In the genomic region with DNA sequence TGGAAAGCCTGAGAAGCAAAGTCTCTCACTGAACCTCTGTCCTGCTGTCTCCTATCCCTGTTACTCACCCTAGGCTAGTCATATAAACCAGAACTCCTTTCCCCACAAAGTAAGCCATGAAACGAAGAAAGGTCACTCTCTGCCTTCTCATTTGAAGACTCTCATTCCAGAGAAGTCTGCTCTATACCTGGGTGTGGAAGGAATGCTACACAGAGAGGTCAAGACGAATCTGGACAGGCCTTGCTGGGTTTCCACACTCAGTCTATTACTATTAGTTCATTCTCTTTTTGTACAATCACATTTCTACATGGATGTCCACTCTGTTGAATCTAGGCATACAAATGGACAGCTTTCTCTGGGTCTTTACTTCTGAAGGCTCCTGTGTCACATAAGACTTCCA, we compare ENCODE assay signal across 18 cellular contexts. TPM values are rescaled to one million over a fixed set of nuclear protein-coding genes. Genes with fewer than 3 reads are reported as not detected.
DNase-seq lines count a peak whose midpoint lies in the region; ATAC-seq and TF ChIP-seq lines count a peak whose summit lies in the region.
"Had no signal": no experiment of that assay in that cellular context is flagged by ENCODE, and none has a peak within 500 bp of the region (broad histone marks: within the 10 kb centered on the region; RNA-seq: fewer than 3 reads in every experiment).

No MANE protein-coding gene starts in this region.

- CTCF ChIA-PET in CD8-positive, alpha-beta T cell (lab: Charles Lee), result no interaction called here

- H3K27me3 ChIP-seq in CD4-positive, CD25-positive, alpha-beta regulatory T cell (ENCODE audit: control insufficient read depth, insufficient read depth, low read length), result no peaks in the 10 kb centered on the region
- H3K27me3 ChIP-seq in CD8-positive, alpha-beta T cell (ENCODE audit: insufficient read depth, low read length), result no peaks in the 10 kb centered on the region
- no peaks in the 10 kb centered on the region for H3K27me3 ChIP-seq in esophagus muscularis mucosa

- intact Hi-C loops in CD8-positive, alpha-beta T cell (cut with DNase I, micrococcal nuclease), result no loop called here
- intact Hi-C loops in esophagus muscularis mucosa (cut with DNase I), result no loop called here

- H3K4me3 Mint-ChIP-seq in CD4-positive, CD25-positive, alpha-beta regulatory T cell, result peak overlapping the region in 1 of 4 donors; percentile 76
- no peak overlapping the region for H3K4me3 Mint-ChIP-seq in CD8-positive, alpha-beta T cell
- no peak overlapping the region for H3K4me3 Mint-ChIP-seq in T-helper 17 cell
- H3K4me3 Mint-ChIP-seq: B cell had no signal

- peaks cover 16% of the 10 kb centered on the region for H3K27me3 Mint-ChIP-seq in CD4-positive, CD25-positive, alpha-beta regulatory T cell
- no peaks in the 10 kb centered on the region for H3K27me3 Mint-ChIP-seq in CD8-positive, alpha-beta T cell (ENCODE audit: low read depth)
- H3K27me3 Mint-ChIP-seq in T-helper 17 cell, result no peaks in the 10 kb centered on the region
- H3K27me3 Mint-ChIP-seq: B cell had no signal

- no peak for TF ChIP-seq EP300 in esophagus muscularis mucosa (IDR thresholded peaks at IDR 0.05)

- TF ChIP-seq CTCF in CD8-positive, alpha-beta T cell (IDR thresholded peaks at IDR 0.05), result no peak
- no peak for TF ChIP-seq CTCF in esophagus muscularis mucosa (IDR thresholded peaks at IDR 0.05)

- TF ChIP-seq POLR2A in esophagus muscularis mucosa (IDR thresholded peaks at IDR 0.05; ENCODE audit: low read depth), result no peak

- H3K36me3 ChIP-seq in CD4-positive, CD25-positive, alpha-beta regulatory T cell (ENCODE audit: control insufficient read depth, insufficient read depth, low read length), result no peaks in the 10 kb centered on the region
- H3K36me3 ChIP-seq in CD8-positive, alpha-beta T cell (ENCODE audit: insufficient read depth, low read length), result no peaks in the 10 kb centered on the region
- H3K36me3 ChIP-seq in esophagus muscularis mucosa, result no peaks in the 10 kb centered on the region

- H3K4me1 ChIP-seq in CD4-positive, CD25-positive, alpha-beta regulatory T cell (ENCODE audit: control insufficient read depth, insufficient read depth, low read length, poor library complexity, severe bottlenecking), result peaks cover 18% of the 10 kb centered on the region
- peaks cover 20% of the 10 kb centered on the region for H3K4me1 ChIP-seq in CD8-positive, alpha-beta T cell (ENCODE audit: insufficient read depth, low read length)
- H3K4me1 ChIP-seq in esophagus muscularis mucosa, result peaks cover 8 to 19% (median 12%) of the 10 kb centered on the region in 4 donors

- no peaks in the 10 kb centered on the region for H3K9me3 ChIP-seq in CD4-positive, CD25-positive, alpha-beta regulatory T cell (ENCODE audit: control insufficient read depth in 2 of 2, low read length in 2 of 2)
- H3K9me3 ChIP-seq in CD8-positive, alpha-beta T cell (ENCODE audit: low read length), result no peaks in the 10 kb centered on the region
- H3K9me3 ChIP-seq in T-helper 17 cell (ENCODE audit: control insufficient read depth, low read length, poor library complexity, severe bottlenecking) (no peaks in the 10 kb centered on the region), esophagus muscularis mucosa (no peaks in the 10 kb centered on the region)

- H3K27ac Mint-ChIP-seq in CD4-positive, CD25-positive, alpha-beta regulatory T cell, result peak overlapping the region in 2 of 3 donors; percentile 27 to 75
- H3K27ac Mint-ChIP-seq in CD8-positive, alpha-beta T cell, result peak overlapping the region; percentile 32
- H3K27ac Mint-ChIP-seq in T-helper 17 cell, result peak overlapping the region; percentile 80
- H3K27ac Mint-ChIP-seq: B cell had no signal

- no peaks in the 10 kb centered on the region for H3K9me3 Mint-ChIP-seq in CD4-positive, CD25-positive, alpha-beta regulatory T cell
- peaks cover 3% of the 10 kb centered on the region for H3K9me3 Mint-ChIP-seq in CD8-positive, alpha-beta T cell

- WGBS in esophagus muscularis mucosa, result 53% methylated on average over 2 of the region's 2 CpGs

- H3K27ac ChIP-seq in CD4-positive, CD25-positive, alpha-beta regulatory T cell (ENCODE audit: insufficient read depth, low read length, poor library complexity, severe bottlenecking), result no peak overlapping the region
- no peak overlapping the region for H3K27ac ChIP-seq in CD8-positive, alpha-beta T cell (ENCODE audit: low read depth, low read length)
- no peak overlapping the region for H3K27ac ChIP-seq in esophagus muscularis mucosa (replicated peaks in 1 of 4)
- H3K27ac ChIP-seq: HL-60, KMS-11, SK-N-MC had no signal

- DNase-seq in CD4-positive, CD25-positive, alpha-beta regulatory T cell, result no peak
- DNase-seq in CD8-positive, alpha-beta T cell, result no peak
- DNase-seq in T-helper 17 cell, result no peak
- peak; percentile 79 for DNase-seq in esophagus muscularis mucosa (ENCODE audit: extremely low spot score)
- DNase-seq in SW 1271 (lab: John Stamatoyannopoulos, UW), result no peak
- no peak for DNase-seq in retina
- DNase-seq in MV-4-11 (lab: John Stamatoyannopoulos, UW), result no peak
- DNase-seq: ACHN, DMS53, NCI-H1930, NCI-H2171, NCI-H774 had no signal

- peaks cover 16 to 44% (median 26%) of the 10 kb centered on the region in 4 donors for H3K4me1 Mint-ChIP-seq in CD4-positive, CD25-positive, alpha-beta regulatory T cell
- H3K4me1 Mint-ChIP-seq in CD8-positive, alpha-beta T cell (ENCODE audit: low read depth), result peaks cover 30% of the 10 kb centered on the region
- H3K4me1 Mint-ChIP-seq in T-helper 17 cell, result peaks cover 23% of the 10 kb centered on the region

- POLR2A ChIA-PET in CD8-positive, alpha-beta T cell (lab: Charles Lee), result no interaction called here

- no peaks in the 10 kb centered on the region for H3K36me3 Mint-ChIP-seq in CD4-positive, CD25-positive, alpha-beta regulatory T cell
- H3K36me3 Mint-ChIP-seq in CD8-positive, alpha-beta T cell, result peaks cover 18% of the 10 kb centered on the region
- H3K36me3 Mint-ChIP-seq in T-helper 17 cell (ENCODE audit: low read depth), result no peaks in the 10 kb centered on the region

- no peak for ATAC-seq in CD4-positive, CD25-positive, alpha-beta regulatory T cell (ENCODE audit: low read depth in 2 of 2)
- ATAC-seq in CD8-positive, alpha-beta T cell, result no peak
- ATAC-seq in T-helper 17 cell (no peak), GM21825 (IDR thresholded peaks at IDR 0.05; ENCODE audit: unreplicated experiment) (no peak)
- ATAC-seq: Right ventricle myocardium inferior had no signal

- no peak overlapping the region for H3K4me3 ChIP-seq in CD4-positive, CD25-positive, alpha-beta regulatory T cell (ENCODE audit: low read depth, low read length)
- no peak overlapping the region for H3K4me3 ChIP-seq in CD8-positive, alpha-beta T cell (ENCODE audit: low read depth, low read length)
- no peak overlapping the region for H3K4me3 ChIP-seq in esophagus muscularis mucosa
- H3K4me3 ChIP-seq: SK-N-MC had no signal

RNA-seq across cellular contexts. Expression of a gene that starts 2.4 kb away (rescaled TPM):
- 64.7 TPM for total RNA-seq in CD4-positive, CD25-positive, alpha-beta regulatory T cell
- 10 to 100 TPM in 3 of 4 donors, 1 to 10 TPM in 1; 9.1 to 11.8 (median 11.6) TPM for polyA plus RNA-seq in CD4-positive, CD25-positive, alpha-beta regulatory T cell
- 10 to 100 TPM; 54.0 to 57.9 TPM for total RNA-seq in CD8-positive, alpha-beta T cell
- total RNA-seq in T-helper 17 cell, result 10 to 100 TPM; 50.0 to 52.7 TPM
- 10 to 100 TPM; 31.8 to 48.9 (median 37.1) TPM for total RNA-seq in esophagus muscularis mucosa
